Comparison of ENCODE assay signal across 1 cellular context in the genomic region with DNA sequence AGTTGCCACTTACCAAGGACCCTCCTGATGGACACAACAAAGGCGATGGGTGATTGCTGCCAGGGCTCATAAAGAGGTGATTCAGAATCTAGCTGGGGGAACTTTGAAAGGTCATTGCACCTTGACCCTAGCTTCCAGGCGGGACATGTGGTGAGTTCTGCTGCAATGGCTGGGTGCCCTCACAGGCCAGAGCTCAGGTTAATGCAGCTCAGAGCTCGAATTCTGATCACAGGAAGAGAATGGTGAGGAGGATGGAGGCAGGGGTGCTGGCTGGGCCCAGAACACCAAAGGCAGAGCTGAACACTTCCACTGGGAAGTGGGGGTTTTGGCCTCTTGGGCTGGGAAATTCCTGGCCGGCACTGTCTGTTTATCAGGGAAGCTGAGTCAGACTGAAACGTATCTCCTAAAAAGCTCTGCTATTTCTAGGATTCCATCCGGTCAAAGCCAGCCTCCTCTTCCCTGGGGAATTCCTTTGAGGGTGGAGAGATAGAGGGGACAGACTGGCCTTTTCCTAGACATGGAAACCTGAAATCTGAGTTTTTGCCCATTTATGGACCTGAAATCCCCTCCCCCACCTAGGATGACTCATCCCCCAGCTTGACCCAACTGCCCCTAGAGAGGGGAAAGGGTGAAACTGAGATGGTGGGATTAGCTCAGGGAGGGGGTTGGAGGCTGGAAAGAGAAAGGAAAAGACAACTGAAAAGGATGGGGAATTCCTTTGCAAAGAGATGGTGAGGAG.
A peak's percentile ranks its signal among the peaks of the same experiment; 100 is the strongest.
TF ChIP-seq lines count a peak whose summit lies in the region.

No MANE protein-coding gene starts in this region.

TF ChIP-seq in HepG2, 621 proteins besides CTCF, POLR2A, EP300 and RAD21 (continued from another document and continues in another):
- TF ChIP-seq, protein P1, sequence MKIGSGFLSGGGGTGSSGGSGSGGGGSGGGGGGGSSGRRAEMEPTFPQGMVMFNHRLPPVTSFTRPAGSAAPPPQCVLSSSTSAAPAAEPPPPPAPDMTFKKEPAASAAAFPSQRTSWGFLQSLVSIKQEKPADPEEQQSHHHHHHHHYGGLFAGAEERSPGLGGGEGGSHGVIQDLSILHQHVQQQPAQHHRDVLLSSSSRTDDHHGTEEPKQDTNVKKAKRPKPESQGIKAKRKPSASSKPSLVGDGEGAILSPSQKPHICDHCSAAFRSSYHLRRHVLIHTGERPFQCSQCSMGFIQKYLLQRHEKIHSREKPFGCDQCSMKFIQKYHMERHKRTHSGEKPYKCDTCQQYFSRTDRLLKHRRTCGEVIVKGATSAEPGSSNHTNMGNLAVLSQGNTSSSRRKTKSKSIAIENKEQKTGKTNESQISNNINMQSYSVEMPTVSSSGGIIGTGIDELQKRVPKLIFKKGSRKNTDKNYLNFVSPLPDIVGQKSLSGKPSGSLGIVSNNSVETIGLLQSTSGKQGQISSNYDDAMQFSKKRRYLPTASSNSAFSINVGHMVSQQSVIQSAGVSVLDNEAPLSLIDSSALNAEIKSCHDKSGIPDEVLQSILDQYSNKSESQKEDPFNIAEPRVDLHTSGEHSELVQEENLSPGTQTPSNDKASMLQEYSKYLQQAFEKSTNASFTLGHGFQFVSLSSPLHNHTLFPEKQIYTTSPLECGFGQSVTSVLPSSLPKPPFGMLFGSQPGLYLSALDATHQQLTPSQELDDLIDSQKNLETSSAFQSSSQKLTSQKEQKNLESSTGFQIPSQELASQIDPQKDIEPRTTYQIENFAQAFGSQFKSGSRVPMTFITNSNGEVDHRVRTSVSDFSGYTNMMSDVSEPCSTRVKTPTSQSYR (CRISPR knock-in tag; IDR thresholded peaks at IDR 0.05; ENCODE audit: borderline replicate concordance) = peak; percentile 96
- TF ChIP-seq MAZ (IDR thresholded peaks at IDR 0.05; ENCODE audit: borderline replicate concordance, low read depth, low read length) = no peak; the same call in 1 of the 2 replicates
- no peak for TF ChIP-seq MAZ (CRISPR knock-in tag; IDR thresholded peaks at IDR 0.05; ENCODE audit: low read depth)
- TF ChIP-seq PRPF4 (IDR thresholded peaks at IDR 0.05; ENCODE audit: low read depth, low read length, poor library complexity, severe bottlenecking) = peak; percentile 20
- no peak for TF ChIP-seq ATM (IDR thresholded peaks at IDR 0.05; ENCODE audit: borderline replicate concordance)
- TF ChIP-seq SMAD3 (CRISPR knock-in tag; IDR thresholded peaks at IDR 0.05) = no peak
- 0 out of 2 replicates have a peak, but pooled peaks have one; percentile 38 for TF ChIP-seq HNRNPL (IDR thresholded peaks at IDR 0.05; ENCODE audit: low read depth, low read length)
- TF ChIP-seq, protein P2, sequence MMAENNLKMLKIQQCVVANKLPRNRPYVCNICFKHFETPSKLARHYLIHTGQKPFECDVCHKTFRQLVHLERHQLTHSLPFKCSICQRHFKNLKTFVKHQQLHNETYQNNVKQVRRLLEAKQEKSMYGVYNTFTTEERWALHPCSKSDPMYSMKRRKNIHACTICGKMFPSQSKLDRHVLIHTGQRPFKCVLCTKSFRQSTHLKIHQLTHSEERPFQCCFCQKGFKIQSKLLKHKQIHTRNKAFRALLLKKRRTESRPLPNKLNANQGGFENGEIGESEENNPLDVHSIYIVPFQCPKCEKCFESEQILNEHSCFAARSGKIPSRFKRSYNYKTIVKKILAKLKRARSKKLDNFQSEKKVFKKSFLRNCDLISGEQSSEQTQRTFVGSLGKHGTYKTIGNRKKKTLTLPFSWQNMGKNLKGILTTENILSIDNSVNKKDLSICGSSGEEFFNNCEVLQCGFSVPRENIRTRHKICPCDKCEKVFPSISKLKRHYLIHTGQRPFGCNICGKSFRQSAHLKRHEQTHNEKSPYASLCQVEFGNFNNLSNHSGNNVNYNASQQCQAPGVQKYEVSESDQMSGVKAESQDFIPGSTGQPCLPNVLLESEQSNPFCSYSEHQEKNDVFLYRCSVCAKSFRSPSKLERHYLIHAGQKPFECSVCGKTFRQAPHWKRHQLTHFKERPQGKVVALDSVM (CRISPR knock-in tag; IDR thresholded peaks at IDR 0.05) = no peak
- no peak for TF ChIP-seq RAD51 (IDR thresholded peaks at IDR 0.05; ENCODE audit: borderline replicate concordance)
- TF ChIP-seq ZNF549 (CRISPR knock-in tag; IDR thresholded peaks at IDR 0.05) = no peak
- peak; percentile 98 for TF ChIP-seq JUND (CRISPR knock-in tag; IDR thresholded peaks at IDR 0.05)
- TF ChIP-seq BHLHE40 (IDR thresholded peaks at IDR 0.05; ENCODE audit: low read length) = no peak
- TF ChIP-seq, protein P3, sequence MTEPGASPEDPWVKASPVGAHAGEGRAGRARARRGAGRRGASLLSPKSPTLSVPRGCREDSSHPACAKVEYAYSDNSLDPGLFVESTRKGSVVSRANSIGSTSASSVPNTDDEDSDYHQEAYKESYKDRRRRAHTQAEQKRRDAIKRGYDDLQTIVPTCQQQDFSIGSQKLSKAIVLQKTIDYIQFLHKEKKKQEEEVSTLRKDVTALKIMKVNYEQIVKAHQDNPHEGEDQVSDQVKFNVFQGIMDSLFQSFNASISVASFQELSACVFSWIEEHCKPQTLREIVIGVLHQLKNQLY (CRISPR knock-in tag; IDR thresholded peaks at IDR 0.05) = no peak
- TF ChIP-seq ZNF224 (CRISPR knock-in tag; IDR thresholded peaks at IDR 0.05) = no peak
- no peak for TF ChIP-seq ISX (CRISPR knock-in tag; conservative IDR thresholded peaks at IDR 0.05)
- no peak for TF ChIP-seq ZNF20 (CRISPR knock-in tag; IDR thresholded peaks at IDR 0.05)
- no peak for TF ChIP-seq TCF12 (IDR thresholded peaks at IDR 0.05)
- no peak for TF ChIP-seq TCF12 (CRISPR knock-in tag; IDR thresholded peaks at IDR 0.05)
- TF ChIP-seq PCBP2 (optimal IDR thresholded peaks at IDR 0.05; ENCODE audit: low read depth, low read length, poor library complexity, severe bottlenecking) = no peak
- TF ChIP-seq, protein P4, sequence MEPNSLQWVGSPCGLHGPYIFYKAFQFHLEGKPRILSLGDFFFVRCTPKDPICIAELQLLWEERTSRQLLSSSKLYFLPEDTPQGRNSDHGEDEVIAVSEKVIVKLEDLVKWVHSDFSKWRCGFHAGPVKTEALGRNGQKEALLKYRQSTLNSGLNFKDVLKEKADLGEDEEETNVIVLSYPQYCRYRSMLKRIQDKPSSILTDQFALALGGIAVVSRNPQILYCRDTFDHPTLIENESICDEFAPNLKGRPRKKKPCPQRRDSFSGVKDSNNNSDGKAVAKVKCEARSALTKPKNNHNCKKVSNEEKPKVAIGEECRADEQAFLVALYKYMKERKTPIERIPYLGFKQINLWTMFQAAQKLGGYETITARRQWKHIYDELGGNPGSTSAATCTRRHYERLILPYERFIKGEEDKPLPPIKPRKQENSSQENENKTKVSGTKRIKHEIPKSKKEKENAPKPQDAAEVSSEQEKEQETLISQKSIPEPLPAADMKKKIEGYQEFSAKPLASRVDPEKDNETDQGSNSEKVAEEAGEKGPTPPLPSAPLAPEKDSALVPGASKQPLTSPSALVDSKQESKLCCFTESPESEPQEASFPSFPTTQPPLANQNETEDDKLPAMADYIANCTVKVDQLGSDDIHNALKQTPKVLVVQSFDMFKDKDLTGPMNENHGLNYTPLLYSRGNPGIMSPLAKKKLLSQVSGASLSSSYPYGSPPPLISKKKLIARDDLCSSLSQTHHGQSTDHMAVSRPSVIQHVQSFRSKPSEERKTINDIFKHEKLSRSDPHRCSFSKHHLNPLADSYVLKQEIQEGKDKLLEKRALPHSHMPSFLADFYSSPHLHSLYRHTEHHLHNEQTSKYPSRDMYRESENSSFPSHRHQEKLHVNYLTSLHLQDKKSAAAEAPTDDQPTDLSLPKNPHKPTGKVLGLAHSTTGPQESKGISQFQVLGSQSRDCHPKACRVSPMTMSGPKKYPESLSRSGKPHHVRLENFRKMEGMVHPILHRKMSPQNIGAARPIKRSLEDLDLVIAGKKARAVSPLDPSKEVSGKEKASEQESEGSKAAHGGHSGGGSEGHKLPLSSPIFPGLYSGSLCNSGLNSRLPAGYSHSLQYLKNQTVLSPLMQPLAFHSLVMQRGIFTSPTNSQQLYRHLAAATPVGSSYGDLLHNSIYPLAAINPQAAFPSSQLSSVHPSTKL (CRISPR knock-in tag; IDR thresholded peaks at IDR 0.05) = peak; percentile 54
- no peak for TF ChIP-seq ZNF326 (CRISPR knock-in tag; IDR thresholded peaks at IDR 0.05; ENCODE audit: borderline replicate concordance)
- TF ChIP-seq MED13 (CRISPR knock-in tag; IDR thresholded peaks at IDR 0.05) = no peak
- TF ChIP-seq, protein P5, sequence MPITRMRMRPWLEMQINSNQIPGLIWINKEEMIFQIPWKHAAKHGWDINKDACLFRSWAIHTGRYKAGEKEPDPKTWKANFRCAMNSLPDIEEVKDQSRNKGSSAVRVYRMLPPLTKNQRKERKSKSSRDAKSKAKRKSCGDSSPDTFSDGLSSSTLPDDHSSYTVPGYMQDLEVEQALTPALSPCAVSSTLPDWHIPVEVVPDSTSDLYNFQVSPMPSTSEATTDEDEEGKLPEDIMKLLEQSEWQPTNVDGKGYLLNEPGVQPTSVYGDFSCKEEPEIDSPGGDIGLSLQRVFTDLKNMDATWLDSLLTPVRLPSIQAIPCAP (CRISPR knock-in tag; IDR thresholded peaks at IDR 0.05; ENCODE audit: low read depth) = no peak
- TF ChIP-seq MEIS2 (CRISPR knock-in tag; IDR thresholded peaks at IDR 0.05) = 0 out of 2 replicates have a peak, but pooled peaks have one; percentile 18
- no peak for TF ChIP-seq ADNP (CRISPR knock-in tag; IDR thresholded peaks at IDR 0.05)
- TF ChIP-seq, protein P6, sequence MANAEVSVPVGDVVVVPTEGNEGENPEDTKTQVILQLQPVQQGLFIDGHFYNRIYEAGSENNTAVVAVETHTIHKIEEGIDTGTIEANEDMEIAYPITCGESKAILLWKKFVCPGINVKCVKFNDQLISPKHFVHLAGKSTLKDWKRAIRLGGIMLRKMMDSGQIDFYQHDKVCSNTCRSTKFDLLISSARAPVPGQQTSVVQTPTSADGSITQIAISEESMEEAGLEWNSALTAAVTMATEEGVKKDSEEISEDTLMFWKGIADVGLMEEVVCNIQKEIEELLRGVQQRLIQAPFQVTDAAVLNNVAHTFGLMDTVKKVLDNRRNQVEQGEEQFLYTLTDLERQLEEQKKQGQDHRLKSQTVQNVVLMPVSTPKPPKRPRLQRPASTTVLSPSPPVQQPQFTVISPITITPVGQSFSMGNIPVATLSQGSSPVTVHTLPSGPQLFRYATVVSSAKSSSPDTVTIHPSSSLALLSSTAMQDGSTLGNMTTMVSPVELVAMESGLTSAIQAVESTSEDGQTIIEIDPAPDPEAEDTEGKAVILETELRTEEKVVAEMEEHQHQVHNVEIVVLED (CRISPR knock-in tag; IDR thresholded peaks at IDR 0.05; ENCODE audit: borderline replicate concordance) = no peak
- no peak for TF ChIP-seq THAP11 (CRISPR knock-in tag; IDR thresholded peaks at IDR 0.05)
- no peak for TF ChIP-seq ZNF251 (CRISPR knock-in tag; IDR thresholded peaks at IDR 0.05)
- TF ChIP-seq CEBPG (CRISPR knock-in tag; IDR thresholded peaks at IDR 0.05) = peak; percentile 45; the same call in 1 of the 2 replicates
- TF ChIP-seq HMGA1 (CRISPR knock-in tag; conservative IDR thresholded peaks at IDR 0.05) = no peak
- TF ChIP-seq TCF7L2 (IDR thresholded peaks at IDR 0.05; ENCODE audit: low read depth, low read length) = no peak
- TF ChIP-seq ZNF792 (CRISPR knock-in tag; IDR thresholded peaks at IDR 0.05) = 0 out of 2 replicates have a peak, but pooled peaks have one; percentile 40
- TF ChIP-seq, protein P7, sequence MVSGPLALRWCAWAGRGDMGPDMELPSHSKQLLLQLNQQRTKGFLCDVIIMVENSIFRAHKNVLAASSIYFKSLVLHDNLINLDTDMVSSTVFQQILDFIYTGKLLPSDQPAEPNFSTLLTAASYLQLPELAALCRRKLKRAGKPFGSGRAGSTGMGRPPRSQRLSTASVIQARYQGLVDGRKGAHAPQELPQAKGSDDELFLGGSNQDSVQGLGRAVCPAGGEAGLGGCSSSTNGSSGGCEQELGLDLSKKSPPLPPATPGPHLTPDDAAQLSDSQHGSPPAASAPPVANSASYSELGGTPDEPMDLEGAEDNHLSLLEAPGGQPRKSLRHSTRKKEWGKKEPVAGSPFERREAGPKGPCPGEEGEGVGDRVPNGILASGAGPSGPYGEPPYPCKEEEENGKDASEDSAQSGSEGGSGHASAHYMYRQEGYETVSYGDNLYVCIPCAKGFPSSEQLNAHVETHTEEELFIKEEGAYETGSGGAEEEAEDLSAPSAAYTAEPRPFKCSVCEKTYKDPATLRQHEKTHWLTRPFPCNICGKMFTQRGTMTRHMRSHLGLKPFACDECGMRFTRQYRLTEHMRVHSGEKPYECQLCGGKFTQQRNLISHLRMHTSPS (CRISPR knock-in tag; IDR thresholded peaks at IDR 0.05; ENCODE audit: low read depth) = no peak; the same call in 1 of the 2 replicates
- TF ChIP-seq POGZ (CRISPR knock-in tag; IDR thresholded peaks at IDR 0.05) = 0 out of 2 replicates have a peak, but pooled peaks have one; percentile 35
- no peak for TF ChIP-seq RFX5 (IDR thresholded peaks at IDR 0.05; ENCODE audit: low read depth, low read length)
- TF ChIP-seq U2AF1 (optimal IDR thresholded peaks at IDR 0.05; ENCODE audit: low read depth, low read length) = no peak
- TF ChIP-seq NR2C2 (CRISPR knock-in tag; IDR thresholded peaks at IDR 0.05; ENCODE audit: borderline replicate concordance) = peak; percentile 92
- 0 out of 2 replicates have a peak, but pooled peaks have one; percentile 34 for TF ChIP-seq TRIM24 (CRISPR knock-in tag; IDR thresholded peaks at IDR 0.05)
- TF ChIP-seq TOPORS (CRISPR knock-in tag; IDR thresholded peaks at IDR 0.05) = no peak
- TF ChIP-seq NR2F6 (IDR thresholded peaks at IDR 0.05) = peak; percentile 88
- peak; percentile 96 for TF ChIP-seq NR2F6 (CRISPR knock-in tag; IDR thresholded peaks at IDR 0.05)
- TF ChIP-seq, protein P8, sequence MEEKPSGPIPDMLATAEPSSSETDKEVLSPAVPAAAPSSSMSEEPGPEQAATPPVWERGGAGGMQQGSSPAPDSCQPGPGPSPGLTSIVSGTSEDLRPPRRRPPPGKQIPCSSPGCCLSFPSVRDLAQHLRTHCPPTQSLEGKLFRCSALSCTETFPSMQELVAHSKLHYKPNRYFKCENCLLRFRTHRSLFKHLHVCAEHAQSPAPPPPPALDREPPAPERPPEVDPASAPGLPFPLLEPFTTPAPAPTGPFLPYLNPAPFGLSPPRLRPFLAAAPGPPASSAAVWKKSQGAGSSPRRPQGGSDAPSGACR (CRISPR knock-in tag; IDR thresholded peaks at IDR 0.05) = peak; percentile 47; the same call in 1 of the 2 replicates
- TF ChIP-seq RXRA (CRISPR knock-in tag; IDR thresholded peaks at IDR 0.05) = peak; percentile 98
- no peak for TF ChIP-seq ZC3H13 (CRISPR knock-in tag; IDR thresholded peaks at IDR 0.05)
- TF ChIP-seq ZBTB3 (CRISPR knock-in tag; IDR thresholded peaks at IDR 0.05; ENCODE audit: borderline replicate concordance, low read depth) = no peak
- peak; percentile 86; the same call in 1 of the 2 replicates for TF ChIP-seq JUNB (CRISPR knock-in tag; IDR thresholded peaks at IDR 0.05; ENCODE audit: borderline replicate concordance)
- peak; percentile 15; the same call in 1 of the 2 replicates for TF ChIP-seq ZNF263 (CRISPR knock-in tag; IDR thresholded peaks at IDR 0.05)
- no peak for TF ChIP-seq ZNF619 (CRISPR knock-in tag; IDR thresholded peaks at IDR 0.05)
